ENCODE assay signal across 30 cellular contexts in genomic region chr22:46992121-46992731, GRCh38.
"Had no signal": no experiment of that assay in that cellular context is flagged by ENCODE, and none has a peak within 500 bp of the region (broad histone marks: within the 10 kb centered on the region; RNA-seq: fewer than 3 reads in every experiment).

No MANE protein-coding gene starts in this region.

- H3K27me3 ChIP-seq: adrenal gland, brain microvascular endothelial cell, esophagus muscularis mucosa, foreskin keratinocyte, heart left ventricle, left lung, uterus had no signal

- H3K4me3 ChIP-seq: adrenal gland, esophagus muscularis mucosa, heart left ventricle, left lung, lower lobe of right lung, mucosa of descending colon, prostate gland, thoracic aorta, uterus had no signal

- H3K4me3 Mint-ChIP-seq: activated CD4-positive, alpha-beta T cell treated with anti-CD3 and anti-CD28 coated beads for 36 hours; activated naive CD4-positive, alpha-beta T cell treated with anti-CD3 and anti-CD28 coated beads for 36 hours; activated naive CD8-positive, alpha-beta T cell treated with anti-CD3 and anti-CD28 coated beads for 36 hours; dendritic cell treated with granulocyte-macrophage colony-stimulating factor and Interleukin-4, amounts not matched to agents 40 ng/mL and 50 ng/mL, for 4 days; natural killer cell treated with Interleukin-12 subunit alpha and Interleukin-12 subunit beta and Interleukin-15 and Interleukin-18, amount 100 ng/mL, for 72 hours; T-helper 2 cell treated with Interferon-gamma antibody and Interleukin-4, amounts not matched to agents 5 μg/mL and 100 μg/mL, for 36 hours had no signal

- FAIRE-seq: astrocyte had no signal

- H3K9me3 Mint-ChIP-seq: activated naive CD4-positive, alpha-beta T cell treated with anti-CD3 and anti-CD28 coated beads for 36 hours; activated naive CD8-positive, alpha-beta T cell treated with anti-CD3 and anti-CD28 coated beads for 36 hours; dendritic cell treated with granulocyte-macrophage colony-stimulating factor and Interleukin-4, amounts not matched to agents 40 ng/mL and 50 ng/mL, for 4 days; natural killer cell treated with Interleukin-12 subunit alpha and Interleukin-12 subunit beta and Interleukin-15 and Interleukin-18, amount 100 ng/mL, for 72 hours; T-helper 2 cell treated with Interferon-gamma antibody and Interleukin-4, amounts not matched to agents 5 μg/mL and 100 μg/mL, for 36 hours had no signal

- H3K36me3 ChIP-seq: adrenal gland, brain microvascular endothelial cell, prostate gland, thoracic aorta, uterus had no signal

- DNase-seq: activated CD4-positive, alpha-beta T cell treated with anti-CD3 and anti-CD28 coated beads for 36 hours; activated CD4-positive, CD25-positive, alpha-beta regulatory T cell; activated CD8-positive, alpha-beta memory T cell treated with anti-CD3 and anti-CD28 coated beads for 24 hours; activated effector memory CD4-positive, alpha-beta T cell treated with Interleukin-2 at 50 U/mL for 16 hours; activated naive CD4-positive, alpha-beta T cell treated with anti-CD3 and anti-CD28 coated beads for 36 hours; activated naive CD8-positive, alpha-beta T cell treated with anti-CD3 and anti-CD28 coated beads for 36 hours; adrenal gland; brain microvascular endothelial cell; caudate nucleus; foreskin keratinocyte; heart left ventricle; hypothalamus; kidney glomerular epithelial cell; lower lobe of right lung; mesenchymal stem cell; mucosa of descending colon; stimulated activated CD4-positive, alpha-beta T cell treated with anti-CD3 and anti-CD28 coated beads, Interleukin-15, amount 100 ng/mL, for 24 hours; stimulated activated CD4-positive, alpha-beta T cell treated with anti-CD3 and anti-CD28 coated beads, Interleukin-2, amount 100 ng/mL, for 24 hours; stimulated activated naive CD4-positive, alpha-beta T cell treated with Interleukin-2 at 50 U/mL for 16 hours; T-helper 1 cell; trophoblast cell; uterus had no signal

- ATAC-seq: activated CD4-positive, alpha-beta T cell treated with anti-CD3 and anti-CD28 coated beads for 36 hours; foreskin keratinocyte; left lung; lower lobe of right lung; mucosa of descending colon had no signal

- H3K9me3 ChIP-seq: adrenal gland, esophagus muscularis mucosa, heart left ventricle, left lung, lower lobe of right lung, mucosa of descending colon, prostate gland, thoracic aorta, uterus had no signal

- H3K27me3 Mint-ChIP-seq: activated CD4-positive, alpha-beta T cell treated with anti-CD3 and anti-CD28 coated beads for 36 hours; activated naive CD8-positive, alpha-beta T cell treated with anti-CD3 and anti-CD28 coated beads for 36 hours; dendritic cell treated with granulocyte-macrophage colony-stimulating factor and Interleukin-4, amounts not matched to agents 40 ng/mL and 50 ng/mL, for 4 days; natural killer cell treated with Interleukin-12 subunit alpha and Interleukin-12 subunit beta and Interleukin-15 and Interleukin-18, amount 100 ng/mL, for 72 hours had no signal

- H3K27ac Mint-ChIP-seq: activated CD4-positive, alpha-beta T cell treated with anti-CD3 and anti-CD28 coated beads for 36 hours; activated naive CD4-positive, alpha-beta T cell treated with anti-CD3 and anti-CD28 coated beads for 36 hours; activated naive CD8-positive, alpha-beta T cell treated with anti-CD3 and anti-CD28 coated beads for 36 hours; dendritic cell treated with granulocyte-macrophage colony-stimulating factor and Interleukin-4, amounts not matched to agents 40 ng/mL and 50 ng/mL, for 4 days; natural killer cell treated with Interleukin-12 subunit alpha and Interleukin-12 subunit beta and Interleukin-15 and Interleukin-18, amount 100 ng/mL, for 72 hours; T-helper 2 cell treated with Interferon-gamma antibody and Interleukin-4, amounts not matched to agents 5 μg/mL and 100 μg/mL, for 36 hours had no signal

- H3K36me3 Mint-ChIP-seq: natural killer cell treated with Interleukin-12 subunit alpha and Interleukin-12 subunit beta and Interleukin-15 and Interleukin-18, amount 100 ng/mL, for 72 hours had no signal

- H3K4me1 ChIP-seq: left lung, prostate gland, uterus had no signal

- H3K27ac ChIP-seq: adrenal gland, brain microvascular endothelial cell, esophagus muscularis mucosa, foreskin keratinocyte, heart left ventricle, left lung, lower lobe of right lung, prostate gland, thoracic aorta, uterus had no signal
